In the genomic region with DNA sequence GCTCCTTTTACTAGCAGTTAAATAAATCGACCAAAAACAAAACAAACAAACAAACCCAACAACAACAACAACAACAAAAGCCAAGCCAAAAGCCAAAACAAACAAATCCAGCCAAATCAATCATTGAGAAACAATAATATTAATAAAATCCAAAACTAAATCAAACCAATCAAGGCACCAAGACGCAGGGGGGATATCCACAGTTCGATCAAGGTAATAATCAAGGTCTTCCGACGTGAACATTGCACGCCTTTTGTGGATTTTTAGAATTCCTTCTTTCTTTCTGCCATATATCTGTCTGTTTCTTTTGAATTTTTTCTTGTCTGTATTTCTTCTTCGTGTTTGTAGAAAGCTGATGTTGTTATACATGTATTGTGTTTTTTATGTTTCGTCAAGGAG, we compare ENCODE assay signal across 13 cellular contexts. TPM values are rescaled to one million over a fixed set of nuclear protein-coding genes. Genes with fewer than 3 reads are reported as not detected.
DNase-seq lines count a peak whose midpoint lies in the region; ATAC-seq and TF ChIP-seq lines count a peak whose summit lies in the region.
"Had no signal": no experiment of that assay in that cellular context is flagged by ENCODE, and none has a peak within 500 bp of the region (broad histone marks: within the 10 kb centered on the region; RNA-seq: fewer than 3 reads in every experiment).

No MANE protein-coding gene starts in this region.

- no peak for TF ChIP-seq CTCF in brain microvascular endothelial cell (IDR thresholded peaks at IDR 0.05; ENCODE audit: low read depth, low read length, missing control alignments)
- TF ChIP-seq CTCF in right lobe of liver (IDR thresholded peaks at IDR 0.05) = no peak
- no peak for TF ChIP-seq CTCF in stomach (IDR thresholded peaks at IDR 0.05)

- peak overlapping the region; percentile 67 for H3K4me3 Mint-ChIP-seq in T-helper 2 cell treated with Interferon-gamma antibody and Interleukin-4, amounts not matched to agents 5 μg/mL and 100 μg/mL, for 36 hours
- H3K4me3 Mint-ChIP-seq: activated T-helper 1 cell treated with anti-CD3 and anti-CD28 coated beads, Interleukin-12 subunit alpha, Interleukin-12 subunit beta, Interleukin-2, Interleukin-4 antibody, amounts not matched to agents 30 ng/mL and 10 ng/mL and 1 ng/mL, durations not matched to agents 14 hours and 24 hours and 36 hours had no signal

- H3K4me1 Mint-ChIP-seq in T-helper 2 cell treated with Interferon-gamma antibody and Interleukin-4, amounts not matched to agents 5 μg/mL and 100 μg/mL, for 36 hours (ENCODE audit: low read depth) = peaks cover 4% of the 10 kb centered on the region

- peaks cover 40% of the 10 kb centered on the region for H3K27me3 Mint-ChIP-seq in T-helper 2 cell treated with Interferon-gamma antibody and Interleukin-4, amounts not matched to agents 5 μg/mL and 100 μg/mL, for 36 hours (ENCODE audit: low read depth)

- no peaks in the 10 kb centered on the region for H3K36me3 ChIP-seq in brain microvascular endothelial cell (replicated peaks)
- no peaks in the 10 kb centered on the region for H3K36me3 ChIP-seq in right lobe of liver
- H3K36me3 ChIP-seq in stomach = no peaks in the 10 kb centered on the region
- H3K36me3 ChIP-seq: MG63 had no signal

- WGBS in right lobe of liver (ENCODE audit: insufficient coverage, low coverage, low lambda C conversion rate, missing lambda C conversion rate) = 39% methylated on average over 8 of the region's 8 CpGs
- 46 to 51% (median 50%) methylated on average over 8 of the region's 8 CpGs for WGBS in stomach, 5 donors

- TF ChIP-seq POLR2A in right lobe of liver (IDR thresholded peaks at IDR 0.05) = no peak
- TF ChIP-seq POLR2A in stomach (IDR thresholded peaks at IDR 0.05) = no peak

- H3K27me3 ChIP-seq in brain microvascular endothelial cell (replicated peaks) = no peaks in the 10 kb centered on the region
- H3K27me3 ChIP-seq in right lobe of liver = peaks cover 0 to 5% of the 10 kb centered on the region in 2 donors
- peaks cover 4 to 38% (median 20%) of the 10 kb centered on the region in 3 donors for H3K27me3 ChIP-seq in stomach

- intact Hi-C loops in right lobe of liver (cut with DNase I) = no loop called here
- intact Hi-C loops in stomach (cut with DNase I; ENCODE audit: low total_unique reads) = no loop called here

- ATAC-seq in right lobe of liver (no peak), GM18870 (IDR thresholded peaks at IDR 0.05; ENCODE audit: unreplicated experiment) (no peak), esophagus mucosa (no peak)

- no peaks in the 10 kb centered on the region for H3K36me3 Mint-ChIP-seq in T-helper 2 cell treated with Interferon-gamma antibody and Interleukin-4, amounts not matched to agents 5 μg/mL and 100 μg/mL, for 36 hours (ENCODE audit: low read depth)

- H3K9me3 Mint-ChIP-seq in T-helper 2 cell treated with Interferon-gamma antibody and Interleukin-4, amounts not matched to agents 5 μg/mL and 100 μg/mL, for 36 hours = no peaks in the 10 kb centered on the region
- H3K9me3 Mint-ChIP-seq: activated T-helper 1 cell treated with anti-CD3 and anti-CD28 coated beads, Interleukin-12 subunit alpha, Interleukin-12 subunit beta, Interleukin-2, Interleukin-4 antibody, amounts not matched to agents 30 ng/mL and 10 ng/mL and 1 ng/mL, durations not matched to agents 14 hours and 24 hours and 36 hours had no signal

- H3K4me3 ChIP-seq in brain microvascular endothelial cell (ENCODE audit: low read depth, low read length) (peak overlapping the region; percentile 74), right lobe of liver (peak overlapping the region; percentile 37 to 53 (median 46)), stomach (peak overlapping the region in 3 of 4 donors; percentile 26 to 48 (median 39))

- H3K9me3 ChIP-seq in right lobe of liver (no peaks in the 10 kb centered on the region), stomach (no peaks in the 10 kb centered on the region)
- H3K9me3 ChIP-seq: MG63 had no signal

- DNase-seq in T-helper 2 cell treated with Interferon-gamma antibody and Interleukin-4, amounts not matched to agents 5 μg/mL and 100 μg/mL, for 36 hours (ENCODE audit: low spot score) = no peak
- DNase-seq in T-helper 2 cell (no peak), brain microvascular endothelial cell (no peak), right lobe of liver (no peak), stomach (no peak), epidermal melanocyte (ENCODE audit: insufficient read length, low spot score) (no peak)
- DNase-seq: cortex of kidney; stimulated activated naive CD4-positive, alpha-beta T cell treated with Interleukin-2 at 50 U/mL for 16 hours had no signal

- peaks cover 0 to 6% (median 0%) of the 10 kb centered on the region in 4 donors for H3K4me1 ChIP-seq in right lobe of liver
- H3K4me1 ChIP-seq in stomach = peaks cover 5 to 14% (median 13%) of the 10 kb centered on the region in 4 donors

- H3K27ac Mint-ChIP-seq in T-helper 2 cell treated with Interferon-gamma antibody and Interleukin-4, amounts not matched to agents 5 μg/mL and 100 μg/mL, for 36 hours = no peak overlapping the region
- H3K27ac Mint-ChIP-seq: activated T-helper 1 cell treated with anti-CD3 and anti-CD28 coated beads, Interleukin-12 subunit alpha, Interleukin-12 subunit beta, Interleukin-2, Interleukin-4 antibody, amounts not matched to agents 30 ng/mL and 10 ng/mL and 1 ng/mL, durations not matched to agents 14 hours and 24 hours and 36 hours had no signal

- in situ Hi-C loops in brain microvascular endothelial cell (cut with HindIII; ENCODE audit: low pct_ligation_motif_present, low sequenced_read_pairs) = no loop called here

- H3K27ac ChIP-seq in brain microvascular endothelial cell (no peak overlapping the region), right lobe of liver (no peak overlapping the region), stomach (no peak overlapping the region)
- H3K27ac ChIP-seq: RWPE1 had no signal

- TF ChIP-seq EP300 in stomach (IDR thresholded peaks at IDR 0.05) = no peak

RNA-seq across cellular contexts. Expression of gene ARPP21, which starts 0.9 kb away (rescaled TPM):
- 1 to 10 TPM in 2 of 6 experiments, under 1 TPM in 3, not detected in 1; 0.51 to 1.8 (median 0.92) TPM for total RNA-seq in right lobe of liver
- 1 to 10 TPM in 1 of 5 donors, not detected in 4; 5.0 TPM for total RNA-seq in stomach
- polyA plus RNA-seq in stomach = under 1 TPM in 1 of 3 donors, not detected in 2; 0.13 TPM
- total RNA-seq in esophagus mucosa = not detected
- total RNA-seq: activated T-helper 1 cell treated with anti-CD3 and anti-CD28 coated beads, Interleukin-12 subunit alpha, Interleukin-12 subunit beta, Interleukin-2, Interleukin-4 antibody, amounts not matched to agents 30 ng/mL and 10 ng/mL and 1 ng/mL, durations not matched to agents 14 hours and 24 hours and 36 hours had no signal
